34 cellular contexts compared by ENCODE assay signal in genomic region chr2:236530512-236530911, GRCh38.
"Had no signal": no experiment of that assay in that cellular context is flagged by ENCODE, and none has a peak within 500 bp of the region (broad histone marks: within the 10 kb centered on the region; RNA-seq: fewer than 3 reads in every experiment).

No MANE protein-coding gene starts in this region.

- H3K36me3 ChIP-seq: adrenal gland, ascending aorta, brain microvascular endothelial cell, breast epithelium, cardiac muscle cell had no signal

- DNase-seq: activated effector memory CD4-positive, alpha-beta T cell treated with anti-CD3 and anti-CD28 coated beads, Interleukin-2, amount 50 U/mL, for 16 hours; activated effector memory CD4-positive, alpha-beta T cell treated with Interleukin-2 at 50 U/mL for 16 hours; activated gamma-delta T cell; activated gamma-delta T cell treated with Interleukin-2 at 50 U/mL for 16 hours; activated naive CD4-positive, alpha-beta T cell; activated naive CD4-positive, alpha-beta T cell treated with anti-CD3 and anti-CD28 coated beads for 36 hours; activated naive CD4-positive, alpha-beta T cell treated with anti-CD3 and anti-CD28 coated beads, Interleukin-2, amount 10 ng/mL, durations not matched to agents 7 days and 5 days; activated naive CD4-positive, alpha-beta T cell treated with Interleukin-2 at 50 U/mL for 16 hours; activated naive CD8-positive, alpha-beta T cell treated with anti-CD3 and anti-CD28 coated beads for 36 hours; activated naive CD8-positive, alpha-beta T cell treated with anti-CD3 and anti-CD28 coated beads, Interleukin-2, amount 10 ng/mL, durations not matched to agents 7 days and 5 days; activated naive CD8-positive, alpha-beta T cell treated with anti-CD3 and anti-CD28 coated beads, Interleukin-2, amount 50 U/mL, for 24 hours; activated T-cell treated with anti-CD3 and anti-CD28 coated beads, Interleukin-2, amount 50 U/mL, for 1 hour; activated T-cell treated with anti-CD3 and anti-CD28 coated beads, Interleukin-2, amount 50 U/mL, for 24 hours; activated T-cell treated with anti-CD3 and anti-CD28 coated beads, Interleukin-2, amount 50 U/mL, for 4 hours; activated T-cell treated with anti-CD3 and anti-CD28 coated beads, Interleukin-2, amount 50 U/mL, for 48 hours; activated T-cell treated with anti-CD3 and anti-CD28 coated beads, Interleukin-2, amount 50 U/mL, for 72 hours; adrenal gland; amniotic stem cell; amygdala; anterior cingulate cortex; aorta; body of pancreas; brain microvascular endothelial cell; caudate nucleus; central memory CD4-positive, alpha-beta T cell; cerebellar nuclear complex had no signal

- H3K9me3 ChIP-seq: adrenal gland, ascending aorta, body of pancreas, breast epithelium had no signal

- H3K27me3 ChIP-seq: adrenal gland, ascending aorta, body of pancreas, brain microvascular endothelial cell, breast epithelium, cardiac muscle cell had no signal

- FAIRE-seq: astrocyte, bronchial epithelial cell, colon had no signal

- ATAC-seq: activated naive CD4-positive, alpha-beta T cell treated with anti-CD3 and anti-CD28 coated beads, Interleukin-2, amount 50 U/mL, for 72 hours; activated naive CD8-positive, alpha-beta T cell treated with anti-CD3 and anti-CD28 coated beads, Interleukin-2, amount 50 U/mL, for 24 hours; activated T-cell treated with anti-CD3 and anti-CD28 coated beads, Interleukin-2, amount 50 U/mL, for 4 hours; activated T-cell treated with anti-CD3 and anti-CD28 coated beads, Interleukin-2, amount 50 U/mL, for 72 hours; activated T-helper 17 cell treated with anti-CD3 and anti-CD28 coated beads, Interleukin-2, amount 50 U/mL, for 72 hours; body of pancreas had no signal

- H3K27ac ChIP-seq: adrenal gland, ascending aorta, body of pancreas, brain microvascular endothelial cell, breast epithelium, cardiac muscle cell had no signal

- H3K4me3 ChIP-seq: adrenal gland, ascending aorta, body of pancreas, breast epithelium, cardiac muscle cell had no signal

- H3K4me1 ChIP-seq: adrenal gland, ascending aorta, breast epithelium had no signal
